8 cellular contexts compared by ENCODE assay signal in the genomic region with DNA sequence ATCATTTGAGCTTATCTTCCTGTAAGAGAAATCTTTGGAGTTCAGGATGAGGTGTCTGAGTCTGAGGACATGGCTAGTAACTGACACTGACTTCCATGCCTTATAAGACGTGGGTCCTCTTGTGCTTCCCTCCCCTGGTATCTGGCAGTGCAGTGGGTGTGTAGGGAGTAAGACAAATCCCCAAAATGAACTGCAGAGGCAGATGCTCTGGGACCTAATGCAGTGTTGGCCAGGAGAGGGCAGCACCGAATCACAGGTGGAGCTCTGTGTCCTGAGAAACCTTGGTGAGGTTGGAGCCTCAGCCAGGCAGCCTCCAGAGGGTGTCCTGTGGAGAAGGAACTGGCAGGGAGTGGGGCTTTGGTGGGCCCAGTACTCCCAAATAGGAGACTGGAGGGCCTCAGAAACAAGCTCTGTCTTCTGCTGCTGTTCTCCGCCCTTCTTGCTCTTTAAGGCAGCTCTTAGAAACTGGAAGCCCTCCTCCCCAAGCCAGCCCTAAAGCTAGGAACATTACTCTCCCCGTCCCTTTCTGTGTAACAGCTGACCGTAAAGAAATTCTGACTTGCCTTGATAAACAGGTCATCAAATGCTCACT.
DNase-seq lines count a peak whose midpoint lies in the region; ATAC-seq and TF ChIP-seq lines count a peak whose summit lies in the region.
"Not testable (repeated sequence)": the region's sequence is repeated elsewhere in the genome, so short reads cannot be mapped to it uniquely, and the experiment has no call there.

No MANE protein-coding gene starts in this region.

- BruUV-seq in A673 (replicated peaks; lab: Mats Ljungman, UMichigan) = not testable (repeated sequence)

- POLR2A ChIA-PET in A673 (lab: Charles Lee; ENCODE audit: low non-redundant PET); activated B cell treated with CpG ODN at 0.5 μM for 24 hours (lab: Charles Lee): not testable (repeated sequence)

- not testable (repeated sequence) for H3K27me3 Mint-ChIP-seq in activated B cell treated with CpG ODN at 0.5 μM for 24 hours, naive B cell

- ATAC-seq in GM18511 (IDR thresholded peaks at IDR 0.05; ENCODE audit: unreplicated experiment) (peak; percentile 49), GM21515 (IDR thresholded peaks at IDR 0.05; ENCODE audit: unreplicated experiment) (peak; percentile 76), HG02852 (IDR thresholded peaks at IDR 0.05; ENCODE audit: unreplicated experiment) (peak; percentile 62), HG03442 (IDR thresholded peaks at IDR 0.05; ENCODE audit: unreplicated experiment) (peak; percentile 48), activated B cell treated with CpG ODN at 0.5 μM for 24 hours (ENCODE audit: low read depth) (peak; percentile 45), naive B cell (ENCODE audit: low read depth in 2 of 2) (peak; percentile 36 to 47)

- not testable (repeated sequence) for H3K4me1 ChIP-seq in A673 (ENCODE audit: insufficient read depth, low read length, poor library complexity, severe bottlenecking)

- not testable (repeated sequence) for H3K9me3 ChIP-seq in A673 (ENCODE audit: low read depth, low read length, poor library complexity, severe bottlenecking)

- CTCF ChIA-PET in A673 (lab: Charles Lee) = not testable (repeated sequence)
- CTCF ChIA-PET in activated B cell treated with CpG ODN at 0.5 μM for 24 hours (lab: Charles Lee) = interaction anchor here (1.0 kb wide), 1 partner anchor 80 kb away, joined by 3 read pairs; no protein-coding TSS in a partner anchor

- H3K9me3 Mint-ChIP-seq in activated B cell treated with CpG ODN at 0.5 μM for 24 hours, naive B cell: not testable (repeated sequence)

- not testable (repeated sequence) for H3K27me3 ChIP-seq in A673 (replicated peaks; ENCODE audit: insufficient read depth, low read depth, low read length, poor library complexity)

- not testable (repeated sequence) for H3K4me3 Mint-ChIP-seq in activated B cell treated with CpG ODN at 0.5 μM for 24 hours, naive B cell

- not testable (repeated sequence) for H3K36me3 Mint-ChIP-seq in activated B cell treated with CpG ODN at 0.5 μM for 24 hours (ENCODE audit: low read depth); naive B cell

- 0 out of 2 replicates have a peak, but pooled peaks have one; percentile 10 for TF ChIP-seq CTCF in A673 (conservative IDR thresholded peaks at IDR 0.05; ENCODE audit: low read depth, low read length)
- not testable (repeated sequence) for TF ChIP-seq CTCF in activated B cell treated with CpG ODN at 0.5 μM for 24 hours (IDR thresholded peaks at IDR 0.05)
- peak; percentile 1 for TF ChIP-seq CTCF in fibroblast of mammary gland (conservative IDR thresholded peaks at IDR 0.05; ENCODE audit: control insufficient read depth, insufficient read depth, low read depth, low read length)

- intact Hi-C loops in A673 (cut with micrococcal nuclease; ENCODE audit: unreplicated experiment); activated B cell treated with CpG ODN at 0.5 μM for 24 hours (cut with micrococcal nuclease): not testable (repeated sequence)

- H3K4me3 ChIP-seq in A673 (ENCODE audit: low read depth, low read length, poor library complexity, severe bottlenecking); fibroblast of mammary gland (ENCODE audit: control insufficient read depth, low read depth, low read length): not testable (repeated sequence)

- not testable (repeated sequence) for DNase-seq in A673 (ENCODE audit: low spot score); activated B cell treated with CpG ODN at 0.5 μM for 24 hours; fibroblast of mammary gland (ENCODE audit: low read depth); naive B cell

- not testable (repeated sequence) for H3K4me1 Mint-ChIP-seq in activated B cell treated with CpG ODN at 0.5 μM for 24 hours
- H3K4me1 Mint-ChIP-seq in naive B cell = peaks cover 4 to 10% (median 10%) of the 10 kb centered on the region in 3 donors

- H3K36me3 ChIP-seq in A673 (ENCODE audit: insufficient read depth, low read length, poor library complexity, severe bottlenecking) = not testable (repeated sequence)

- H3K27ac Mint-ChIP-seq in activated B cell treated with CpG ODN at 0.5 μM for 24 hours, naive B cell: not testable (repeated sequence)

- H3K27ac ChIP-seq in A673 (ENCODE audit: low read depth, low read length, poor library complexity, severe bottlenecking) = not testable (repeated sequence)
